8 cellular contexts compared by ENCODE assay signal in genomic region chr1:111738436-111739221, GRCh38. TPM values are rescaled to one million over a fixed set of nuclear protein-coding genes. Genes with fewer than 3 reads are reported as not detected.
A peak's percentile ranks its signal among the peaks of the same experiment; 100 is the strongest.
DNase-seq lines count a peak whose midpoint lies in the region; ATAC-seq and TF ChIP-seq lines count a peak whose summit lies in the region.

No MANE protein-coding gene starts in this region.

- H4K20me1 ChIP-seq in OCI-LY3 (ENCODE audit: insufficient read depth, low read length), result 0 out of 2 replicates have a peak, but pooled peaks cover 7% of the 10 kb centered on the region

- peaks cover 12% of the 10 kb centered on the region for H3K4me1 ChIP-seq in OCI-LY3 (ENCODE audit: low read length)
- peaks cover 64 to 66% of the 10 kb centered on the region in 2 experiments for H3K4me1 ChIP-seq in neutrophil (ENCODE audit: control insufficient read depth in 1 of 2, insufficient read depth in 1 of 2, low read depth in 1 of 2, low read length in 1 of 2)

- peaks cover 19% of the 10 kb centered on the region for H3K4me1 Mint-ChIP-seq in glutamatergic neuron (ENCODE audit: low read depth, unreplicated experiment)

- no peaks in the 10 kb centered on the region for H3K9me3 ChIP-seq in OCI-LY3 (ENCODE audit: insufficient read depth, low read length)
- H3K9me3 ChIP-seq in neutrophil, result no peaks in the 10 kb centered on the region

- peaks cover 5% of the 10 kb centered on the region for H3K36me3 Mint-ChIP-seq in glutamatergic neuron (ENCODE audit: unreplicated experiment)

- peak overlapping the region; percentile 65 for H2AFZ ChIP-seq in OCI-LY3 (ENCODE audit: low read depth, low read length)

- H3K79me2 ChIP-seq in OCI-LY3 (ENCODE audit: low read length), result 0 out of 2 replicates have a peak, but pooled peaks cover 3% of the 10 kb centered on the region

- peak; percentile 87 for DNase-seq in DMS79 treated with DMSO at 0.1 percent for 48 hours (lab: John Stamatoyannopoulos, UW)
- peak; percentile 75 for DNase-seq in GM20000 (ENCODE audit: low spot score)
- DNase-seq in activated naive CD4-positive, alpha-beta T cell treated with anti-CD3 and anti-CD28 coated beads, Interleukin-2, amount 50 U/mL, for 16 hours, result peak; percentile 41
- peak; percentile 81 for DNase-seq in glutamatergic neuron
- DNase-seq in COLO829 (ENCODE audit: low spot score), result no peak

- peak overlapping the region; percentile 89 for H3K4me2 ChIP-seq in OCI-LY3 (ENCODE audit: low read length)

- H3K36me3 ChIP-seq in OCI-LY3 (replicated peaks; ENCODE audit: low read depth, low read length) (no peaks in the 10 kb centered on the region), neutrophil (peaks cover 34% of the 10 kb centered on the region)

- TF ChIP-seq CTCF in GM20000 (IDR thresholded peaks at IDR 0.05; ENCODE audit: extremely low read depth, missing control alignments) (no peak), OCI-LY3 (IDR thresholded peaks at IDR 0.05; ENCODE audit: low read depth, low read length) (no peak), glutamatergic neuron (IDR thresholded peaks at IDR 0.05; ENCODE audit: partially characterized antibody, unreplicated experiment) (no peak), neutrophil (IDR thresholded peaks at IDR 0.05) (no peak)

- peak overlapping the region; percentile 100 for H3K4me3 Mint-ChIP-seq in glutamatergic neuron (ENCODE audit: unreplicated experiment)

- no peak overlapping the region for H3K27ac Mint-ChIP-seq in glutamatergic neuron (ENCODE audit: unreplicated experiment)

- H3K4me3 ChIP-seq in OCI-LY3 (ENCODE audit: low read length) (peak overlapping the region; percentile 98), neutrophil (ENCODE audit: low read depth in 1 of 2, low read length in 1 of 2) (peak overlapping the region; percentile 93 to 99)

- ATAC-seq in HG03565 (IDR thresholded peaks at IDR 0.05; ENCODE audit: unreplicated experiment), result peak; percentile 28

- peak overlapping the region; percentile 63 for H3K27ac ChIP-seq in OCI-LY3 (ENCODE audit: low read length)
- peak overlapping the region; percentile 98 for H3K27ac ChIP-seq in neutrophil

- H3K27me3 ChIP-seq in OCI-LY3 (ENCODE audit: low read depth, low read length), result no peaks in the 10 kb centered on the region
- peaks cover 38% of the 10 kb centered on the region for H3K27me3 ChIP-seq in neutrophil

- H3K27me3 Mint-ChIP-seq in glutamatergic neuron (ENCODE audit: unreplicated experiment), result peaks cover 34% of the 10 kb centered on the region

- peak overlapping the region; percentile 90 for H3K9ac ChIP-seq in OCI-LY3 (ENCODE audit: low read length)

- H3K9me3 Mint-ChIP-seq in glutamatergic neuron (ENCODE audit: unreplicated experiment), result peaks cover 27% of the 10 kb centered on the region

RNA-seq across cellular contexts. Expression of gene INKA2, which starts 0.6 kb away (rescaled TPM):
- 112 TPM for total RNA-seq in glutamatergic neuron (ENCODE audit: unreplicated experiment)

RNA-seq across cellular contexts. Expression of gene DDX20, which starts 17.1 kb away (rescaled TPM):
- 17.3 TPM for total RNA-seq in glutamatergic neuron (ENCODE audit: unreplicated experiment)
